ENCODE assay signal across 22 cellular contexts in genomic region chr9:81377310-81377709, GRCh38.
"Had no signal": no experiment of that assay in that cellular context is flagged by ENCODE, and none has a peak within 500 bp of the region (broad histone marks: within the 10 kb centered on the region; RNA-seq: fewer than 3 reads in every experiment).

No MANE protein-coding gene starts in this region.

- ATAC-seq: activated naive CD8-positive, alpha-beta T cell treated with anti-CD3 and anti-CD28 coated beads, Interleukin-2, amount 50 U/mL, for 24 hours; heart left ventricle; natural killer cell; right cardiac atrium had no signal

- H3K9me3 ChIP-seq: ascending aorta, breast epithelium, heart left ventricle, tibial nerve had no signal

- H3K4me1 Mint-ChIP-seq: activated naive CD8-positive, alpha-beta T cell treated with anti-CD3 and anti-CD28 coated beads, Interleukin-2, amount 50 U/mL, for 24 hours had no signal

- H3K4me3 ChIP-seq: ascending aorta, breast epithelium, heart left ventricle, skin epidermis, tibial nerve had no signal

- H3K27ac Mint-ChIP-seq: activated naive CD8-positive, alpha-beta T cell treated with anti-CD3 and anti-CD28 coated beads, Interleukin-2, amount 50 U/mL, for 24 hours; activated T-helper 1 cell treated with anti-CD3 and anti-CD28 coated beads, Interleukin-12 subunit alpha, Interleukin-12 subunit beta, Interleukin-2, Interleukin-4 antibody, amounts not matched to agents 30 ng/mL and 10 ng/mL and 1 ng/mL, durations not matched to agents 14 hours and 24 hours and 36 hours; immature natural killer cell; natural killer cell had no signal

- H3K27ac ChIP-seq: breast epithelium, heart left ventricle, skin epidermis, tibial nerve had no signal

- H3K36me3 Mint-ChIP-seq: immature natural killer cell, natural killer cell had no signal

- H3K27me3 Mint-ChIP-seq: activated naive CD8-positive, alpha-beta T cell treated with anti-CD3 and anti-CD28 coated beads, Interleukin-2, amount 50 U/mL, for 24 hours had no signal

- H3K4me3 Mint-ChIP-seq: activated naive CD8-positive, alpha-beta T cell treated with anti-CD3 and anti-CD28 coated beads, Interleukin-2, amount 50 U/mL, for 24 hours; activated T-helper 1 cell treated with anti-CD3 and anti-CD28 coated beads, Interleukin-12 subunit alpha, Interleukin-12 subunit beta, Interleukin-2, Interleukin-4 antibody, amounts not matched to agents 30 ng/mL and 10 ng/mL and 1 ng/mL, durations not matched to agents 14 hours and 24 hours and 36 hours; immature natural killer cell; natural killer cell had no signal

- H3K27me3 ChIP-seq: ascending aorta, breast epithelium, heart left ventricle, tibial nerve had no signal

- H3K36me3 ChIP-seq: ascending aorta, breast epithelium, heart left ventricle, tibial nerve had no signal

- DNase-seq: activated CD4-positive, alpha-beta T cell treated with anti-CD3 and anti-CD28 coated beads, Interleukin-2, amount 50 U/mL, for 1 hour; activated CD8-positive, alpha-beta memory T cell treated with anti-CD3 and anti-CD28 coated beads for 24 hours; activated naive CD4-positive, alpha-beta T cell; activated naive CD8-positive, alpha-beta T cell treated with anti-CD3 and anti-CD28 coated beads, Interleukin-2, amount 50 U/mL, for 24 hours; cerebellar nuclear complex; effector CD8-positive, alpha-beta T cell; foreskin melanocyte; heart left ventricle; immature natural killer cell; mesenchymal stem cell; natural killer cell; occipital lobe; right cardiac atrium; stimulated activated CD4-positive, alpha-beta T cell treated with anti-CD3 and anti-CD28 coated beads, Interleukin-4, amount 100 ng/mL, for 4 hours; stimulated activated CD8-positive, alpha-beta memory T cell treated with anti-CD3 and anti-CD28 coated beads, Interleukin-4, amount 100 ng/mL, for 48 hours; stimulated activated naive CD4-positive, alpha-beta T cell treated with Interleukin-2 at 50 U/mL for 16 hours; substantia nigra had no signal

- H3K4me1 ChIP-seq: breast epithelium had no signal

- H3K9me3 Mint-ChIP-seq: activated naive CD8-positive, alpha-beta T cell treated with anti-CD3 and anti-CD28 coated beads, Interleukin-2, amount 50 U/mL, for 24 hours; natural killer cell had no signal
